Comparison of ENCODE assay signal across 8 cellular contexts in the genomic region with DNA sequence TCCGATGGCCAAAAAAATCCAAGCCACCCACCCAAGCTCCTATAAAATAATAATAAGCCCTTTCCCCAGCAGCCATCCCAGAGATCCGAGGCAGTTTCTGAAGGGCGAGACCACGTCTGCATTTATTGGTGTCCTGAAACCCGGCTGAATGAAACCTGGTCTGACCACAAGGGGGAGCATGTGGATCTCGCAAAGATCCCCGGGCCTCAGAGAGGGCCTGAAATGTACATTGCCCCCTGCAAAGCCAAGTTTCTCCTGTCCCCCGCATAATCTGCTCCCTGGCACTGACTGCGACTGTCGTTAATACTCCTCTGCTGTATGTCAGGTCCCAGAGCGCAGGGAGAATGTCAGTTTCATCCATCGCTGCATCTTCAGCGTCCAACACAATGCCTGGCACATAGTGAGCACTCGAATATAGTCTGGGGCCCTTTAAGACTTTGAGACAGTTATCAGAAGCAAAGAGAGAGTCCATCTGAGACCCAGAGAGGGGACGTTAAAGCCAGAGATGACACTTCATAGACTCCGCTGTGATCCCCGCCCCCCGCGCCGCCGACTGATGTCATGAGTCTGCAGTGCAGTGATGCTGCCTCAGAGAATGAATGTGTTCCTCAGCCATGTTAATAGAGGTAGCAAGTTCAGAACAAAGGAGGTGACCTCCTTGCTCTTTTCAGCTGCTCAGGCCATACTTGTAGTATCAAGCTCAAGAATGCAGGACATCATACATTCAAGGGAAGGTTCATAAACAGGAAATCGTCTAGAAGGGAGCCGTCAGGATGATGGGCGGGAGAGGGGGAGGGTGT.
A peak's percentile ranks its signal among the peaks of the same experiment; 100 is the strongest.
DNase-seq lines count a peak whose midpoint lies in the region; ATAC-seq, FAIRE-seq and TF ChIP-seq lines count a peak whose summit lies in the region.

No MANE protein-coding gene starts in this region.

- H3K27ac Mint-ChIP-seq in HFFc6 = no peak overlapping the region

- peaks cover 48% of the 10 kb centered on the region for H3K27me3 Mint-ChIP-seq in HFFc6 (ENCODE audit: insufficient read depth)

- POLR2A ChIA-PET in BJ (lab: Charles Lee) = no interaction called here
- POLR2A ChIA-PET in endothelial cell of umbilical vein (lab: Charles Lee) = no interaction called here

- no peaks in the 10 kb centered on the region for H3K9me1 ChIP-seq in endothelial cell of umbilical vein (replicated peaks; ENCODE audit: control insufficient read depth, extremely low read depth, insufficient read depth, low read length)

- H3K9me3 Mint-ChIP-seq in HFFc6 = no peaks in the 10 kb centered on the region

- dilution Hi-C loops in endothelial cell of umbilical vein (cut with MboI; ENCODE audit: extremely low pct_ligation_motif_present, low sequenced_read_pairs) = no loop called here

- no peak overlapping the region for H3K4me3 Mint-ChIP-seq in HFFc6

- TF ChIP-seq POLR2A in endothelial cell of umbilical vein (IDR thresholded peaks at IDR 0.05; ENCODE audit: low read depth, low read length) = no peak

- H2AFZ ChIP-seq in endothelial cell of umbilical vein (ENCODE audit: low read depth, low read length) = no peak overlapping the region

- peak; percentile 84 for TF ChIP-seq CTCF in BJ (IDR thresholded peaks at IDR 0.05; ENCODE audit: insufficient read depth, low read depth, low read length)
- TF ChIP-seq CTCF in HFFc6 (IDR thresholded peaks at IDR 0.05) = peak; percentile 91
- TF ChIP-seq CTCF in endothelial cell of umbilical vein (IDR thresholded peaks at IDR 0.05; ENCODE audit: extremely low read depth in 1 of 2, insufficient read depth in 1 of 2, low read depth in 1 of 2, low read length in 2 of 2) = peak; percentile 70 to 81
- peak; percentile 50 for TF ChIP-seq CTCF in mucosa of descending colon (IDR thresholded peaks at IDR 0.05)

- no peak overlapping the region for H3K4me3 ChIP-seq in BJ (ENCODE audit: low read depth, low read length)
- H3K4me3 ChIP-seq in endothelial cell of umbilical vein (replicated peaks in 1 of 3; ENCODE audit: insufficient read depth in 1 of 3, low read depth in 1 of 3, low read length in 3 of 3) = no peak overlapping the region
- no peak overlapping the region for H3K4me3 ChIP-seq in mucosa of descending colon

- no peaks in the 10 kb centered on the region for H3K36me3 Mint-ChIP-seq in HFFc6 (ENCODE audit: low read depth)

- H3K9me3 ChIP-seq in endothelial cell of umbilical vein (replicated peaks; ENCODE audit: control insufficient read depth, insufficient read depth, low read length) (no peaks in the 10 kb centered on the region), mucosa of descending colon (no peaks in the 10 kb centered on the region)

- H3K36me3 ChIP-seq in BJ (ENCODE audit: control insufficient read depth, insufficient read depth, low read length) (no peaks in the 10 kb centered on the region), endothelial cell of umbilical vein (ENCODE audit: control insufficient read depth in 2 of 2, extremely low read depth in 1 of 2, insufficient read depth in 2 of 2, low read length in 2 of 2) (no peaks in the 10 kb centered on the region), mucosa of descending colon (ENCODE audit: low read depth) (no peaks in the 10 kb centered on the region)

- no TSS peak for BruUV-seq in endothelial cell of umbilical vein (replicated peaks; lab: Mats Ljungman, UMichigan)

- H3K4me1 ChIP-seq in endothelial cell of umbilical vein (ENCODE audit: control insufficient read depth, extremely low read depth, insufficient read depth, low read length) = no peaks in the 10 kb centered on the region
- H3K4me1 ChIP-seq in mucosa of descending colon (ENCODE audit: low read depth) = no peaks in the 10 kb centered on the region

- CTCF ChIA-PET in BJ (lab: Yijun Ruan, JAX) = interaction anchor here (0.6 to 5.2 kb wide), 30 partner anchors 10 to 309 kb away, joined by 3 to 55 read pairs (median 4); partner anchors contain the start of gene CFAP77
- CTCF ChIA-PET in endothelial cell of umbilical vein (lab: Charles Lee) = interaction anchor here (0.6 to 8.5 kb wide), 22 partner anchors 9 to 394 kb away, joined by 3 to 169 read pairs (median 4); no protein-coding TSS in a partner anchor

- no peak overlapping the region for H3K9ac ChIP-seq in endothelial cell of umbilical vein (replicated peaks; ENCODE audit: extremely low read depth, insufficient read depth, low read length)

- H3K4me1 Mint-ChIP-seq in HFFc6 (ENCODE audit: low read depth) = no peaks in the 10 kb centered on the region

- H4K20me1 ChIP-seq in endothelial cell of umbilical vein (replicated peaks; ENCODE audit: control insufficient read depth, extremely low read depth, insufficient read depth, low read length) = no peaks in the 10 kb centered on the region

- H3K27ac ChIP-seq in endothelial cell of umbilical vein (ENCODE audit: insufficient read depth, low read depth, low read length) = no peak overlapping the region

- no peak overlapping the region for H3K4me2 ChIP-seq in endothelial cell of umbilical vein (ENCODE audit: insufficient read depth, low read length)

- peak; percentile 76 for ATAC-seq in mucosa of descending colon
- ATAC-seq in HG03135 (IDR thresholded peaks at IDR 0.05; ENCODE audit: unreplicated experiment) = no peak

- DNase-seq in BJ (ENCODE audit: low read depth) = no peak
- DNase-seq in HFFc6 = peak; percentile 50
- DNase-seq in NOMO-1 (lab: John Stamatoyannopoulos, UW; ENCODE audit: unreplicated experiment in 2 of 2) = peak; percentile 13 to 67
- DNase-seq in activated CD8-positive, alpha-beta memory T cell treated with anti-CD3 and anti-CD28 coated beads for 48 hours (ENCODE audit: low read depth in 2 of 3, low spot score in 2 of 3) = peak in 2 of 3 experiments; percentile 18 to 56
- peak; percentile 64 for DNase-seq in endothelial cell of umbilical vein (ENCODE audit: low read depth, low spot score)
- DNase-seq in mucosa of descending colon = peak in 2 of 3 donors; percentile 70 to 88
- DNase-seq in stimulated activated CD8-positive, alpha-beta memory T cell treated with anti-CD3 and anti-CD28 coated beads, Interleukin-4, amount 100 ng/mL, for 24 hours (ENCODE audit: low read depth) = peak; percentile 50

- H3K27me3 ChIP-seq in BJ (ENCODE audit: control insufficient read depth, insufficient read depth, low read length) (peaks cover 23% of the 10 kb centered on the region), endothelial cell of umbilical vein (ENCODE audit: control insufficient read depth in 2 of 2, insufficient read depth in 2 of 2, low read length in 2 of 2) (peaks cover 15 to 19% of the 10 kb centered on the region in 2 experiments)

- intact Hi-C loops in endothelial cell of umbilical vein (cut with micrococcal nuclease) = loop anchor here (1.0 to 2.0 kb wide), 4 partner anchors 39 to 292 kb away; no protein-coding TSS in a partner anchor
- intact Hi-C loops in mucosa of descending colon (cut with DNase I, micrococcal nuclease) = loop anchor here in 1 of 2 donors (5.0 kb wide), 1 partner anchor 69 kb away; no protein-coding TSS in a partner anchor

- H3K79me2 ChIP-seq in endothelial cell of umbilical vein (ENCODE audit: control insufficient read depth, insufficient read depth, low read length) = no peaks in the 10 kb centered on the region

- peak; percentile 86 for FAIRE-seq in endothelial cell of umbilical vein (lab: Jason Lieb, UNC)

TF ChIP-seq in endothelial cell of umbilical vein, 7 proteins besides CTCF, POLR2A, EP300 and RAD21:
- TF ChIP-seq POLR2AphosphoS5 (IDR thresholded peaks at IDR 0.05; ENCODE audit: insufficient read depth, low read depth, low read length) = no peak
- no peak for TF ChIP-seq EZH2 (IDR thresholded peaks at IDR 0.05; ENCODE audit: borderline replicate concordance, low read depth, low read length, severe bottlenecking)
- TF ChIP-seq MAX (IDR thresholded peaks at IDR 0.05; ENCODE audit: insufficient read depth, insufficient read length) = no peak
- no peak for TF ChIP-seq MYC (IDR thresholded peaks at IDR 0.05; ENCODE audit: low read depth, low read length)
- no peak for TF ChIP-seq FOS (IDR thresholded peaks at IDR 0.05; ENCODE audit: borderline replicate concordance, insufficient read depth, low read length)
- TF ChIP-seq JUN (IDR thresholded peaks at IDR 0.05; ENCODE audit: borderline replicate concordance, insufficient read depth, insufficient read length, low read depth) = no peak
- no peak for TF ChIP-seq GATA2 (IDR thresholded peaks at IDR 0.05; ENCODE audit: insufficient read depth, insufficient read length, low read depth, low read length)
